Comparison of ENCODE assay signal across 8 cellular contexts in genomic region chr12:42023733-42024494, GRCh38.
A peak's percentile ranks its signal among the peaks of the same experiment; 100 is the strongest.
DNase-seq lines count a peak whose midpoint lies in the region; ATAC-seq and TF ChIP-seq lines count a peak whose summit lies in the region.

No MANE protein-coding gene starts in this region.

- DNase-seq in CD8-positive, alpha-beta T cell, result peak; percentile 41 to 82 (median 61)
- peak; percentile 85 for DNase-seq in activated T-cell treated with anti-CD3 and anti-CD28 coated beads, Interleukin-2, amount 50 U/mL, for 48 hours
- peak; percentile 76 for DNase-seq in fibroblast of peridontal ligament (ENCODE audit: extremely low read depth)
- peak; percentile 23 to 66 (median 52) for DNase-seq in stimulated activated naive CD4-positive, alpha-beta T cell (lab: John Stamatoyannopoulos, UW)

- POLR2A ChIA-PET in CD8-positive, alpha-beta T cell (lab: Charles Lee), result no interaction called here

- peaks cover 4% of the 10 kb centered on the region for H3K4me1 ChIP-seq in CD8-positive, alpha-beta T cell (ENCODE audit: insufficient read depth, low read length)
- H3K4me1 ChIP-seq in OCI-LY3 (ENCODE audit: low read length), result no peaks in the 10 kb centered on the region

- ATAC-seq in CD8-positive, alpha-beta T cell, result peak; percentile 90
- peak; percentile 89 for ATAC-seq in GM19438 (IDR thresholded peaks at IDR 0.05; ENCODE audit: low read depth, unreplicated experiment)
- peak; percentile 92 for ATAC-seq in HG03521 (IDR thresholded peaks at IDR 0.05; ENCODE audit: unreplicated experiment)

- peak overlapping the region; percentile 47 for H3K4me3 ChIP-seq in CD8-positive, alpha-beta T cell (ENCODE audit: low read depth, low read length)
- H3K4me3 ChIP-seq in OCI-LY3 (ENCODE audit: low read length), result peak overlapping the region; percentile 72

- peak overlapping the region; percentile 78 for H3K4me3 Mint-ChIP-seq in CD8-positive, alpha-beta T cell
- H3K4me3 Mint-ChIP-seq in nephron, result peak overlapping the region; percentile 33 to 75 (median 69)

- peak overlapping the region; percentile 73 for H2AFZ ChIP-seq in OCI-LY3 (ENCODE audit: low read depth, low read length)

- no peaks in the 10 kb centered on the region for H3K79me2 ChIP-seq in OCI-LY3 (ENCODE audit: low read length)

- H3K27ac ChIP-seq in CD8-positive, alpha-beta T cell (ENCODE audit: low read depth, low read length), result no peak overlapping the region
- no peak overlapping the region for H3K27ac ChIP-seq in OCI-LY3 (ENCODE audit: low read length)

- peak; percentile 95 for TF ChIP-seq CTCF in CD8-positive, alpha-beta T cell (IDR thresholded peaks at IDR 0.05)
- TF ChIP-seq CTCF in OCI-LY3 (IDR thresholded peaks at IDR 0.05; ENCODE audit: low read depth, low read length), result peak; percentile 97
- peak; percentile 92 to 96 (median 94) for TF ChIP-seq CTCF in nephron (IDR thresholded peaks at IDR 0.05; ENCODE audit: unreplicated experiment in 3 of 3)

- intact Hi-C loops in CD8-positive, alpha-beta T cell (cut with DNase I, micrococcal nuclease), result loop anchor here (2.0 to 10.0 kb wide), 6 partner anchors 308 to 1077 kb away; no protein-coding TSS in a partner anchor

- H3K4me1 Mint-ChIP-seq in CD8-positive, alpha-beta T cell (ENCODE audit: low read depth), result peaks cover 9% of the 10 kb centered on the region
- peaks cover 10% of the 10 kb centered on the region for H3K4me1 Mint-ChIP-seq in nephron

- peaks cover 24% of the 10 kb centered on the region for H3K27me3 Mint-ChIP-seq in CD8-positive, alpha-beta T cell (ENCODE audit: low read depth)
- H3K27me3 Mint-ChIP-seq in nephron (ENCODE audit: low read depth), result peaks cover 8% of the 10 kb centered on the region

- no peak overlapping the region for H3K27ac Mint-ChIP-seq in CD8-positive, alpha-beta T cell
- peak overlapping the region in 2 of 3 experiments; percentile 21 to 35 for H3K27ac Mint-ChIP-seq in nephron

- no peaks in the 10 kb centered on the region for H3K9me3 Mint-ChIP-seq in CD8-positive, alpha-beta T cell
- H3K9me3 Mint-ChIP-seq in nephron, result no peaks in the 10 kb centered on the region

- H3K36me3 Mint-ChIP-seq in CD8-positive, alpha-beta T cell, result no peaks in the 10 kb centered on the region
- no peaks in the 10 kb centered on the region for H3K36me3 Mint-ChIP-seq in nephron (ENCODE audit: low read depth)

- no peaks in the 10 kb centered on the region for H3K9me3 ChIP-seq in CD8-positive, alpha-beta T cell (ENCODE audit: low read length)
- no peaks in the 10 kb centered on the region for H3K9me3 ChIP-seq in OCI-LY3 (ENCODE audit: insufficient read depth, low read length)

- H4K20me1 ChIP-seq in OCI-LY3 (ENCODE audit: insufficient read depth, low read length), result no peaks in the 10 kb centered on the region

- CTCF ChIA-PET in CD8-positive, alpha-beta T cell (lab: Charles Lee), result interaction anchor here (0.6 to 3.0 kb wide), 34 partner anchors 9 to 1155 kb away, joined by 3 to 19 read pairs (median 4); no protein-coding TSS in a partner anchor

- peak overlapping the region; percentile 84 for H3K4me2 ChIP-seq in OCI-LY3 (ENCODE audit: low read length)

- peak overlapping the region; percentile 34; the same call in 1 of the 2 replicates for H3K9ac ChIP-seq in OCI-LY3 (ENCODE audit: low read length)

- H3K27me3 ChIP-seq in CD8-positive, alpha-beta T cell (ENCODE audit: insufficient read depth, low read length), result no peaks in the 10 kb centered on the region
- H3K27me3 ChIP-seq in OCI-LY3 (ENCODE audit: low read depth, low read length), result no peaks in the 10 kb centered on the region

- H3K36me3 ChIP-seq in CD8-positive, alpha-beta T cell (ENCODE audit: insufficient read depth, low read length), result no peaks in the 10 kb centered on the region
- H3K36me3 ChIP-seq in OCI-LY3 (replicated peaks; ENCODE audit: low read depth, low read length), result no peaks in the 10 kb centered on the region
